27 cellular contexts compared by ENCODE assay signal in the genomic region with DNA sequence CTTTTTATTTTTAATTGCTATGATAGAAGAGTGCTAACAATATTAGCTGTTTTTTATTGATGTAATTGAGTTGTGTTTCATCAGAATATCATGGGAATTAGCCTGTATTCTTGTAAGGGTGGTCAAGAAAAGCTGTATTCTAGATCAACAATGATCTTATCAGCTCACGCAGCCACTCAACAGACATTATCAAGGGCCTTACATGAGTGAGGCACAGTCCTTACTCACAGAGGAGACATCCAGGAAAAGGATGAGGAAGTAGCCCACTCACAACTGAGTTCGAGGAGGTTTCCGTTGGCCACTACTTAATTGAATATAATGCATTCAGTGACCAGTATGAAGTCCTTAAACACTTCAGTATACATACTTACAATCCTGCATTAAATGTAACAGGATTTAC.
"Had no signal": no experiment of that assay in that cellular context is flagged by ENCODE, and none has a peak within 500 bp of the region (broad histone marks: within the 10 kb centered on the region; RNA-seq: fewer than 3 reads in every experiment).

No MANE protein-coding gene starts in this region.

- H3K4me3 ChIP-seq: coronary artery, esophagus squamous epithelium, gastrocnemius medialis, heart right ventricle, left lung, lower lobe of right lung, mucosa of descending colon had no signal

- H3K4me1 Mint-ChIP-seq: endodermal cell; naive thymus-derived CD8-positive, alpha-beta T cell had no signal

- H3K36me3 Mint-ChIP-seq: naive thymus-derived CD8-positive, alpha-beta T cell had no signal

- H3K9me3 Mint-ChIP-seq: effector memory CD8-positive, alpha-beta T cell; endodermal cell; naive B cell; naive thymus-derived CD8-positive, alpha-beta T cell had no signal

- H3K9me3 ChIP-seq: esophagus squamous epithelium, gastrocnemius medialis, heart right ventricle, left lung, lower lobe of right lung, mucosa of descending colon had no signal

- H3K4me1 ChIP-seq: esophagus squamous epithelium, gastrocnemius medialis, left lung, lower lobe of right lung had no signal

- H3K27me3 ChIP-seq: esophagus squamous epithelium, gastrocnemius medialis, heart right ventricle, left lung had no signal

- H3K27ac ChIP-seq: coronary artery, epithelial cell of prostate, esophagus squamous epithelium, gastrocnemius medialis, heart right ventricle, left lung, lower lobe of right lung had no signal

- DNase-seq: effector CD8-positive, alpha-beta T cell; effector memory CD8-positive, alpha-beta T cell; endodermal cell; erythroblast; esophagus squamous epithelium; foreskin fibroblast; foreskin melanocyte; gastrocnemius medialis; glutamatergic neuron; head of caudate nucleus; heart right ventricle; hippocampal formation; left cardiac atrium; left lung; left ventricle myocardium superior; lower lobe of right lung; mesenchymal stem cell; mucosa of descending colon; naive B cell; naive thymus-derived CD8-positive, alpha-beta T cell had no signal

- ATAC-seq: effector memory CD8-positive, alpha-beta T cell; esophagus mucosa; gastrocnemius medialis; left cardiac atrium; left lung; left ventricle myocardium superior; lower lobe of right lung; mucosa of descending colon; naive thymus-derived CD8-positive, alpha-beta T cell had no signal

- FAIRE-seq: endometrium, islet of Langerhans, keratinocyte had no signal

- H3K27me3 Mint-ChIP-seq: effector memory CD8-positive, alpha-beta T cell; naive B cell had no signal

- H3K27ac Mint-ChIP-seq: effector memory CD8-positive, alpha-beta T cell; endodermal cell; mesothelial cell of epicardium; naive thymus-derived CD8-positive, alpha-beta T cell had no signal

- H3K4me3 Mint-ChIP-seq: effector memory CD8-positive, alpha-beta T cell; endodermal cell; mesothelial cell of epicardium; naive B cell; naive thymus-derived CD8-positive, alpha-beta T cell had no signal

- H3K36me3 ChIP-seq: esophagus squamous epithelium, gastrocnemius medialis, heart right ventricle, left lung, lower lobe of right lung had no signal
